Comparison of ENCODE assay signal across 15 cellular contexts in the genomic region with DNA sequence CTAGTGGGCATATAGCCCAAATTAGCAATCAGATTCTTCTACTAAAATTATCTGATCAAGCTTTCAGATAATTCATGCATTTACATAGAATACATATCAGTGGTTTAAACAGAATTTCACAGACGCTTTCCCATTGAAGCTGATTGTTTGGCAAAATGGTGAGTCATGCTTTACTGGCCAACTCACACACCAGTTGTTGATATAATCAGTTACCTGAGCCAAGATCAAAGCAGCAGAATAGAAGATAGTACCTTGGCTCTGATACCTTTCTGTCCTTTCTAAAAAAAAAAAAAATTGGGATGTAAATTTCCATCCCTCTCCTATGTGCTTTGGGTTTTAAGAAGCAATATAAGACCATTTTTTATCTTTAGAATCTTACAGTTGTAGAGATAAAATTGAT. TPM values are rescaled to one million over a fixed set of nuclear protein-coding genes. Genes with fewer than 3 reads are reported as not detected.
DNase-seq lines count a peak whose midpoint lies in the region; ATAC-seq and TF ChIP-seq lines count a peak whose summit lies in the region.
"Had no signal": no experiment of that assay in that cellular context is flagged by ENCODE, and none has a peak within 500 bp of the region (broad histone marks: within the 10 kb centered on the region; RNA-seq: fewer than 3 reads in every experiment).

No MANE protein-coding gene starts in this region.

- in situ Hi-C loops in Caki2 (cut with HindIII; ENCODE audit: low pct_unique_long_range_greater_than_20kb, low sequenced_read_pairs) (no loop called here), astrocyte of the spinal cord (cut with HindIII; ENCODE audit: low sequenced_read_pairs) (no loop called here)

- no peak for TF ChIP-seq CTCF in astrocyte of the spinal cord (IDR thresholded peaks at IDR 0.05; ENCODE audit: low read depth, low read length)
- TF ChIP-seq CTCF in left lung (IDR thresholded peaks at IDR 0.05) = no peak
- TF ChIP-seq CTCF in spleen (IDR thresholded peaks at IDR 0.05 in 8 of 11, conservative IDR thresholded peaks at IDR 0.05 in 3 of 11) = no peak

- H3K4me1 ChIP-seq in left lung (peaks cover 0 to 4% of the 10 kb centered on the region in 2 donors), spleen (peaks cover 3 to 38% (median 8%) of the 10 kb centered on the region in 6 donors)

- intact Hi-C loops in left lung (cut with DNase I) (no loop called here), spleen (cut with DNase I; ENCODE audit: low total_unique reads) (no loop called here)

- H3K4me3 ChIP-seq in astrocyte of the spinal cord (ENCODE audit: low read depth, low read length) = no peak overlapping the region
- H3K4me3 ChIP-seq in left lung = no peak overlapping the region
- no peak overlapping the region for H3K4me3 ChIP-seq in spleen
- H3K4me3 ChIP-seq: left ventricle myocardium inferior, ovary had no signal

- H3K9me3 ChIP-seq in left lung (no peaks in the 10 kb centered on the region), spleen (no peaks in the 10 kb centered on the region)
- H3K9me3 ChIP-seq: left ventricle myocardium inferior, ovary had no signal

- 94 to 97% (median 95%) methylated on average over 1 of the region's 1 CpG for whole genome bisulfite sequencing in spleen, 5 donors

- H3K27me3 ChIP-seq in left lung (no peaks in the 10 kb centered on the region), spleen (replicated peaks in 1 of 7) (no peaks in the 10 kb centered on the region)
- H3K27me3 ChIP-seq: ovary had no signal

- H3K36me3 ChIP-seq in left lung (no peaks in the 10 kb centered on the region), spleen (peaks cover 0 to 12% (median 0%) of the 10 kb centered on the region in 6 donors)
- H3K36me3 ChIP-seq: left ventricle myocardium inferior, ovary had no signal

- H3K27ac ChIP-seq in left lung (no peak overlapping the region), spleen (no peak overlapping the region)
- H3K27ac ChIP-seq: left ventricle myocardium inferior, ovary had no signal

- DNase-seq in Caki2 (ENCODE audit: low read depth) (peak; percentile 44), LoVo (ENCODE audit: low spot score) (peak; percentile 74), astrocyte of the spinal cord (ENCODE audit: low read depth, low spot score) (peak; percentile 46), left lung (no peak), SIG-M5 treated with dmso at 0.1 percent for 504 hours (lab: John Stamatoyannopoulos, UW; ENCODE audit: unreplicated experiment) (no peak), spleen (no peak)
- DNase-seq: GF-D8; left ventricle myocardium inferior; MM.1S; NCI-H82; ovary; stimulated activated CD4-positive, alpha-beta T cell treated with anti-CD3 and anti-CD28 coated beads, Interleukin-2, amount 100 ng/mL, for 48 hours; stimulated activated naive CD4-positive, alpha-beta T cell had no signal

- ATAC-seq in left lung (peak; percentile 50), GM21423 (IDR thresholded peaks at IDR 0.05; ENCODE audit: unreplicated experiment) (no peak), HG03159 (IDR thresholded peaks at IDR 0.05; ENCODE audit: unreplicated experiment) (no peak)

- TF ChIP-seq POLR2A in spleen (IDR thresholded peaks at IDR 0.05) = no peak

RNA-seq across cellular contexts. Expression of a gene that starts 38.5 kb away (rescaled TPM):
- 13.2 and 15.9 TPM in 2 replicates for total RNA-seq in Caki2 (2014; rRNA removed; shearing (Covaris generic); ENCODE audit: low replicate concordance)
- total RNA-seq in left lung (10 to 100 TPM; 18.5 to 21.4 TPM), spleen (10 to 100 TPM; 21.5 to 56.6 (median 31.5) TPM)
- 1 to 10 TPM; 5.6 to 7.7 (median 5.6) TPM for polyA plus RNA-seq in spleen

Comparison
In these comparisons a context has a peak if more than half of its experiments do, and no peak if none do; other contexts are left out.
1. DNase-seq: peak in Caki2 (single experiment), LoVo (single experiment) and astrocyte of the spinal cord (single experiment); none in left lung (0 of 2), SIG-M5 treated with dmso at 0.1 percent for 504 hours (single experiment) and spleen (single experiment).